In the genomic region with DNA sequence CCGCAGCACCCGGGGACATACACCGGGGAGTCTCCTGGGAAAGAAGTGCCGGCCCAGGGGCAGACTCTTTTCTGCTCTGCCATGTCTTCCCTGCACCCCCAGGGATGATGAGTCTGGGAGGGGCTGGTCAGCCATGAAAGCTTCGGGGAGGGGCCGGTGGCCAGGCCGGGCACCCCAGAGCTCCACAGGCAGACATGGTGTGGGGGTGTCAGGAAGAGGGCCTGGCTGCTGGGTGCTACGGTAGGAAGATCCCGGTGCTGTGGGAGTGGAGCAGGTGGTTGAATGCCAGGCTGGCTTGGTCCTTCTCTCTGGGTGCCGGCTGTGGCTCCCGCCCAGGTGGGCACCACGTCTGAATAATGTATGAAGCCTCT, we compare ENCODE assay signal across 1 cellular context.
TF ChIP-seq lines count a peak whose summit lies in the region.

No MANE protein-coding gene starts in this region.

TF ChIP-seq in H1, 55 proteins besides CTCF, POLR2A, EP300 and RAD21:
- TF ChIP-seq SRF (IDR thresholded peaks at IDR 0.05; ENCODE audit: low read depth, low read length) (no peak), PHF8 (conservative IDR thresholded peaks at IDR 0.05; ENCODE audit: low read depth, low read length) (no peak), POLR2AphosphoS5 (IDR thresholded peaks at IDR 0.05; ENCODE audit: low read depth, low read length) (no peak), SAP30 (IDR thresholded peaks at IDR 0.05; ENCODE audit: insufficient read depth, insufficient replicate concordance, low read length) (no peak), ZNF274 (IDR thresholded peaks at IDR 0.05; ENCODE audit: borderline replicate concordance, extremely low read depth, low read length) (no peak), RBBP5 (IDR thresholded peaks at IDR 0.05; ENCODE audit: borderline replicate concordance, low read depth, low read length) (no peak)
